In genomic region chr17:28569446-28569845, GRCh38 we compare ENCODE assay signal across 10 cellular contexts. TPM values are rescaled to one million over a fixed set of nuclear protein-coding genes. Genes with fewer than 3 reads are reported as not detected.
DNase-seq lines count a peak whose midpoint lies in the region; ATAC-seq and TF ChIP-seq lines count a peak whose summit lies in the region.
"Had no signal": no experiment of that assay in that cellular context is flagged by ENCODE, and none has a peak within 500 bp of the region (broad histone marks: within the 10 kb centered on the region; RNA-seq: fewer than 3 reads in every experiment).

No MANE protein-coding gene starts in this region.

- H3K36me3 ChIP-seq in BLaER1, result peaks cover 33% of the 10 kb centered on the region
- no peaks in the 10 kb centered on the region for H3K36me3 ChIP-seq in mesendoderm (ENCODE audit: control insufficient read depth, insufficient read depth, low read length)
- H3K36me3 ChIP-seq: suprapubic skin had no signal

- peaks cover 49% of the 10 kb centered on the region for H4K20me1 ChIP-seq in BLaER1

- H3K27me3 ChIP-seq in BLaER1 (no peaks in the 10 kb centered on the region), mesendoderm (ENCODE audit: insufficient read depth, low read length, poor library complexity) (no peaks in the 10 kb centered on the region)
- H3K27me3 ChIP-seq: suprapubic skin had no signal

- H3K4me2 ChIP-seq in BLaER1, result peak overlapping the region; percentile 94
- no peak overlapping the region for H3K4me2 ChIP-seq in mesendoderm (ENCODE audit: low read length)

- peaks cover 20% of the 10 kb centered on the region for H3K36me3 Mint-ChIP-seq in WTC11

- H3K23ac ChIP-seq in mesendoderm (ENCODE audit: low read length), result peak overlapping the region; percentile 74

- no peaks in the 10 kb centered on the region for H3K9me3 ChIP-seq in BLaER1
- H3K9me3 ChIP-seq: suprapubic skin had no signal

- no peak overlapping the region for H2AK5ac ChIP-seq in mesendoderm (ENCODE audit: low read length)

- no peak for DNase-seq in WTC11 (ENCODE audit: low spot score)
- DNase-seq in mesendoderm, result no peak
- DNase-seq in NOMO-1 (lab: John Stamatoyannopoulos, UW; ENCODE audit: unreplicated experiment in 2 of 2), result no peak
- DNase-seq in HPDE6-E6E7 (ENCODE audit: extremely low spot score), result no peak
- no peak for DNase-seq in NCI-H2196 (lab: John Stamatoyannopoulos, UW; ENCODE audit: unreplicated experiment)
- DNase-seq: NCI-H2029 treated with DMSO at 0.1 percent for 48 hours had no signal

- H2BK15ac ChIP-seq in mesendoderm (replicated peaks; ENCODE audit: low read depth), result no peak overlapping the region

- H3K9ac ChIP-seq in BLaER1, result no peak overlapping the region
- H3K9ac ChIP-seq in mesendoderm (ENCODE audit: low read length), result peak overlapping the region; percentile 25

- no peak overlapping the region for H3K18ac ChIP-seq in mesendoderm (ENCODE audit: low read length)

- H3K56ac ChIP-seq in mesendoderm (ENCODE audit: low read length), result no peak overlapping the region

- H3K4me3 ChIP-seq in BLaER1 (no peak overlapping the region), GM08714 (ENCODE audit: low read length) (peak overlapping the region; percentile 14; the same call in 1 of the 2 replicates), mesendoderm (ENCODE audit: low read length) (no peak overlapping the region)

- peak overlapping the region; percentile 91 for H3K4me3 Mint-ChIP-seq in WTC11

- peaks cover 2% of the 10 kb centered on the region for H3K79me1 ChIP-seq in mesendoderm (ENCODE audit: low read length)

- H3K79me2 ChIP-seq in mesendoderm (ENCODE audit: control insufficient read depth, insufficient read depth, low read length), result peaks cover 2% of the 10 kb centered on the region

- no peak overlapping the region for H2BK5ac ChIP-seq in mesendoderm (ENCODE audit: low read length)

- no peak for TF ChIP-seq CTCF in WTC11 (IDR thresholded peaks at IDR 0.05)

- no peak overlapping the region for H3K27ac ChIP-seq in BLaER1
- no peak overlapping the region for H3K27ac ChIP-seq in mesendoderm (ENCODE audit: low read depth, low read length)
- H3K27ac ChIP-seq: suprapubic skin had no signal

- no peak overlapping the region for H4K8ac ChIP-seq in mesendoderm (ENCODE audit: low read depth, low read length)

- H2BK120ac ChIP-seq in mesendoderm (ENCODE audit: low read depth, low read length), result no peak overlapping the region

- ATAC-seq in WTC11, result no peak
- ATAC-seq in GM18870 (IDR thresholded peaks at IDR 0.05; ENCODE audit: unreplicated experiment), result no peak

- H3K27me3 Mint-ChIP-seq in WTC11 (ENCODE audit: low read depth), result peaks cover 3% of the 10 kb centered on the region; the same call in 1 of the 2 replicates

- H3K9me3 Mint-ChIP-seq in WTC11, result no peaks in the 10 kb centered on the region

- peaks cover 51% of the 10 kb centered on the region for H3K4me1 ChIP-seq in BLaER1
- peaks cover 3% of the 10 kb centered on the region for H3K4me1 ChIP-seq in mesendoderm (ENCODE audit: control insufficient read depth, low read depth, low read length)

- WGBS in mesendoderm (ENCODE audit: extremely low coverage, insufficient coverage, low lambda C conversion rate), result no CpG with 5 or more reads among the region's 1 CpG

- no peak overlapping the region for H4K5ac ChIP-seq in mesendoderm (ENCODE audit: low read length)

- peaks cover 14% of the 10 kb centered on the region for H3K4me1 Mint-ChIP-seq in WTC11

- no peak overlapping the region for H3K4ac ChIP-seq in mesendoderm (ENCODE audit: low read depth, low read length)

- CTCF ChIA-PET in WTC11 (lab: Charles Lee), result interaction anchor here (2.6 to 4.9 kb wide), 2 partner anchors 22 to 75 kb away, joined by 10 to 26 read pairs; partner anchors contain the start of gene BLTP2

- peak overlapping the region; percentile 27 for H3K27ac Mint-ChIP-seq in WTC11

- POLR2A ChIA-PET in WTC11 (lab: Charles Lee), result no interaction called here

TF ChIP-seq in WTC11, 78 proteins besides CTCF, POLR2A, EP300 and RAD21 (continues in another document):
- no peak for TF ChIP-seq PRDM15 (CRISPR knock-in tag; IDR thresholded peaks at IDR 0.05)
- no peak for TF ChIP-seq AFF4 (CRISPR knock-in tag; IDR thresholded peaks at IDR 0.05; ENCODE audit: borderline replicate concordance)
- no peak for TF ChIP-seq ZNF396 (CRISPR knock-in tag; IDR thresholded peaks at IDR 0.05; ENCODE audit: borderline replicate concordance)
- TF ChIP-seq E2F1 (CRISPR knock-in tag; IDR thresholded peaks at IDR 0.05), result no peak

RNA-seq across cellular contexts. Expression of gene PIGS, which starts 1.9 kb away (rescaled TPM):
- 50.6 to 55.0 TPM (median 54.6 TPM) in 3 replicates for total RNA-seq in WTC11 (2021)
- 28.0 TPM for polyA plus RNA-seq in mesendoderm (2013, experiment 1 of 2)
- 28.6 TPM for polyA plus RNA-seq in mesendoderm (2013, experiment 2 of 2)

RNA-seq across cellular contexts. Expression of gene ALDOC, which starts 7.2 kb away (rescaled TPM):
- 73.5 to 95.7 TPM (median 94.2 TPM) in 3 replicates for total RNA-seq in WTC11 (2021)
- 26.6 TPM for polyA plus RNA-seq in mesendoderm (2013, experiment 1 of 2)
- polyA plus RNA-seq in mesendoderm (2013, experiment 2 of 2), result 27.3 TPM

RNA-seq across cellular contexts. Expression of gene UNC119, which starts 17.0 kb away (rescaled TPM):
- 53.3 to 59.6 TPM (median 54.6 TPM) in 3 replicates for total RNA-seq in WTC11 (2021)
- 33.1 TPM for polyA plus RNA-seq in mesendoderm (2013, experiment 1 of 2)
- 32.1 TPM for polyA plus RNA-seq in mesendoderm (2013, experiment 2 of 2)

RNA-seq across cellular contexts. Expression of gene SPAG5, which starts 29.4 kb away (rescaled TPM):
- 120 to 146 TPM (median 125 TPM) in 3 replicates for total RNA-seq in WTC11 (2021)
- 103 TPM for polyA plus RNA-seq in mesendoderm (2013, experiment 1 of 2)
- 98.5 TPM for polyA plus RNA-seq in mesendoderm (2013, experiment 2 of 2)

RNA-seq across cellular contexts. Expression of gene RSKR, which starts 44.5 kb away (rescaled TPM):
- total RNA-seq in WTC11 (2021), result 23.7 to 28.0 TPM (median 25.6 TPM) in 3 replicates
- polyA plus RNA-seq in mesendoderm (2013, experiment 1 of 2), result 8.8 TPM
- polyA plus RNA-seq in mesendoderm (2013, experiment 2 of 2), result 8.4 TPM
